Comparison of ENCODE assay signal across 8 cellular contexts in genomic region chr4:84578540-84579409, GRCh38. TPM values are rescaled to one million over a fixed set of nuclear protein-coding genes. Genes with fewer than 3 reads are reported as not detected.
DNase-seq lines count a peak whose midpoint lies in the region; ATAC-seq and TF ChIP-seq lines count a peak whose summit lies in the region.

No MANE protein-coding gene starts in this region.

- H3K27ac Mint-ChIP-seq in chondrocyte (ENCODE audit: unreplicated experiment): no peak overlapping the region

- TF ChIP-seq CTCF in cardiac muscle cell (IDR thresholded peaks at IDR 0.05; ENCODE audit: low read depth, low read length) (peak; percentile 77), chondrocyte (IDR thresholded peaks at IDR 0.05) (peak; percentile 82)

- no peaks in the 10 kb centered on the region for H3K36me3 ChIP-seq in cardiac muscle cell

- H3K4me1 Mint-ChIP-seq in chondrocyte (ENCODE audit: low read depth): peaks cover 9% of the 10 kb centered on the region

- no peak overlapping the region for H3K4me3 ChIP-seq in cardiac muscle cell

- H3K36me3 Mint-ChIP-seq in chondrocyte (ENCODE audit: low read depth): no peaks in the 10 kb centered on the region

- no peak overlapping the region for H3K4me3 Mint-ChIP-seq in chondrocyte (ENCODE audit: unreplicated experiment)

- no peaks in the 10 kb centered on the region for H3K9me3 ChIP-seq in cardiac muscle cell (ENCODE audit: low read depth)

- H3K4me1 ChIP-seq in cardiac muscle cell (ENCODE audit: low read depth): peaks cover 7% of the 10 kb centered on the region

- DNase-seq in cardiac muscle cell (ENCODE audit: low read depth in 1 of 2, low spot score in 1 of 2) (peak; percentile 61 to 72), Right ventricle myocardium superior (no peak), NCI-H446 (lab: John Stamatoyannopoulos, UW) (peak; percentile 21 to 32), chondrocyte (ENCODE audit: low spot score) (no peak), myocyte (ENCODE audit: low read depth) (peak; percentile 64), left ventricle myocardium superior (no peak)

- no peaks in the 10 kb centered on the region for H3K9me3 Mint-ChIP-seq in chondrocyte (ENCODE audit: low read depth)

- H3K27me3 ChIP-seq in cardiac muscle cell: peaks cover 3% of the 10 kb centered on the region

- H3K27ac ChIP-seq in cardiac muscle cell: no peak overlapping the region

- H3K27me3 Mint-ChIP-seq in chondrocyte (ENCODE audit: low read depth): peaks cover 14% of the 10 kb centered on the region

- intact Hi-C loops in Right ventricle myocardium superior (cut with DNase I): no loop called here
- intact Hi-C loops in left ventricle myocardium superior (cut with micrococcal nuclease): no loop called here

- no peak for ATAC-seq in Right ventricle myocardium superior (ENCODE audit: poor library complexity)
- no peak for ATAC-seq in GM19452 (IDR thresholded peaks at IDR 0.05; ENCODE audit: unreplicated experiment)
- ATAC-seq in HG03469 (IDR thresholded peaks at IDR 0.05; ENCODE audit: unreplicated experiment): no peak
- ATAC-seq in left ventricle myocardium superior: no peak

RNA-seq across cellular contexts. Expression of gene CDS1, which starts 4.2 kb away (rescaled TPM):
- total RNA-seq in cardiac muscle cell: 0.74 and 2.2 TPM in 2 replicates
- 1.9 and 2.0 TPM in 2 replicates for polyA plus RNA-seq in cardiac muscle cell
- 0.19 TPM for total RNA-seq in Right ventricle myocardium superior
- 0.26 to 0.30 TPM in 2 of 3 replicates, not detected in the other for total RNA-seq in chondrocyte
- total RNA-seq in myocyte: 0.05 TPM in 2 replicates
- polyA plus RNA-seq in myocyte (2012): 0.09 TPM
- 0.55 TPM for total RNA-seq in left ventricle myocardium superior

Comparison
In these comparisons a context has a peak if more than half of its experiments do, and no peak if none do; other contexts are left out.
1. DNase-seq: peak in cardiac muscle cell (2 of 2), NCI-H446 (2 of 2) and myocyte (single experiment); none in Right ventricle myocardium superior (single experiment), chondrocyte (single experiment) and left ventricle myocardium superior (single experiment).